9 cellular contexts compared by ENCODE assay signal in genomic region chr13:74325106-74325505, GRCh38.
DNase-seq lines count a peak whose midpoint lies in the region; ATAC-seq and TF ChIP-seq lines count a peak whose summit lies in the region.
"Had no signal": no experiment of that assay in that cellular context is flagged by ENCODE, and none has a peak within 500 bp of the region (broad histone marks: within the 10 kb centered on the region; RNA-seq: fewer than 3 reads in every experiment).

No MANE protein-coding gene starts in this region.

- H3K36me3 ChIP-seq in smooth muscle cell (ENCODE audit: low read depth) (no peaks in the 10 kb centered on the region), Karpas-422 (ENCODE audit: insufficient read depth, low read length) (no peaks in the 10 kb centered on the region)
- H3K36me3 ChIP-seq: neutrophil had no signal

- no peak for ATAC-seq in GM19023 (IDR thresholded peaks at IDR 0.05; ENCODE audit: unreplicated experiment)

- H3K27ac ChIP-seq in smooth muscle cell (ENCODE audit: low read depth) (no peak overlapping the region), Karpas-422 (ENCODE audit: low read length) (no peak overlapping the region)
- H3K27ac ChIP-seq: neutrophil had no signal

- H3K9me3 ChIP-seq in smooth muscle cell (replicated peaks; ENCODE audit: low read depth) (no peaks in the 10 kb centered on the region), Karpas-422 (ENCODE audit: low read length) (no peaks in the 10 kb centered on the region)
- H3K9me3 ChIP-seq: neutrophil had no signal

- DNase-seq in HT1080 (ENCODE audit: low read depth) (peak; percentile 39), NCI-H774 (lab: John Stamatoyannopoulos, UW) (peak; percentile 15), fibroblast of the aortic adventitia (ENCODE audit: low read depth) (peak; percentile 82), smooth muscle cell (lab: John Stamatoyannopoulos, UW; ENCODE audit: unreplicated experiment) (no peak), Karpas-422 (no peak), ACHN (no peak)
- DNase-seq in activated CD4-positive, alpha-beta T cell treated with anti-CD3 and anti-CD28 coated beads, Interleukin-2, amount 50 U/mL, for 4 hours: no peak

- H3K9ac ChIP-seq in smooth muscle cell (ENCODE audit: low read depth): no peak overlapping the region
- H3K9ac ChIP-seq in Karpas-422 (ENCODE audit: low read length): no peak overlapping the region

- peak overlapping the region; percentile 77 for H3K4me2 ChIP-seq in smooth muscle cell
- no peak overlapping the region for H3K4me2 ChIP-seq in Karpas-422 (ENCODE audit: low read depth, low read length, poor library complexity, severe bottlenecking)

- in situ Hi-C loops in ACHN (cut with HindIII; ENCODE audit: low pct_ligation_motif_present, low pct_unique_long_range_greater_than_20kb, low sequenced_read_pairs): no loop called here

- WGBS in smooth muscle cell (ENCODE audit: low lambda C conversion rate): 12% methylated on average over 3 of the region's 3 CpGs

- TF ChIP-seq CTCF in fibroblast of the aortic adventitia (IDR thresholded peaks at IDR 0.05; ENCODE audit: insufficient read depth, low read length) (no peak), smooth muscle cell (IDR thresholded peaks at IDR 0.05; ENCODE audit: borderline replicate concordance, insufficient read depth, poor library complexity, severe bottlenecking) (no peak)

- no peaks in the 10 kb centered on the region for H3K9me2 ChIP-seq in Karpas-422 (replicated peaks; ENCODE audit: insufficient read depth, low read length)

- no peaks in the 10 kb centered on the region for H4K20me1 ChIP-seq in smooth muscle cell (ENCODE audit: low read depth)
- no peaks in the 10 kb centered on the region for H4K20me1 ChIP-seq in Karpas-422 (ENCODE audit: insufficient read depth, low read depth, low read length)

- no peaks in the 10 kb centered on the region for H3F3A ChIP-seq in smooth muscle cell (ENCODE audit: low read depth)

- H3K4me1 ChIP-seq in smooth muscle cell (ENCODE audit: low read depth): no peaks in the 10 kb centered on the region
- no peaks in the 10 kb centered on the region for H3K4me1 ChIP-seq in Karpas-422 (ENCODE audit: low read length)

- H2AFZ ChIP-seq in smooth muscle cell (ENCODE audit: low read depth) (peak overlapping the region; percentile 23), Karpas-422 (ENCODE audit: low read length) (no peak overlapping the region)

- H3K4me3 ChIP-seq in fibroblast of the aortic adventitia (ENCODE audit: low read depth, low read length): no peak overlapping the region
- peak overlapping the region; percentile 11 for H3K4me3 ChIP-seq in smooth muscle cell
- H3K4me3 ChIP-seq in Karpas-422 (ENCODE audit: low read length): no peak overlapping the region

- H3K79me2 ChIP-seq in smooth muscle cell (ENCODE audit: low read depth) (no peaks in the 10 kb centered on the region), Karpas-422 (ENCODE audit: low read length) (no peaks in the 10 kb centered on the region)

- H3K27me3 ChIP-seq in smooth muscle cell (ENCODE audit: low read depth) (peaks cover 4% of the 10 kb centered on the region), Karpas-422 (ENCODE audit: low read length) (peaks cover 2% of the 10 kb centered on the region; the same call in 1 of the 2 replicates)
- H3K27me3 ChIP-seq: neutrophil had no signal

Comparison
In these comparisons a context has a peak if more than half of its experiments do, and no peak if none do; other contexts are left out.
1. DNase-seq: peak in HT1080 (single experiment), NCI-H774 (single experiment) and fibroblast of the aortic adventitia (single experiment); none in smooth muscle cell (single experiment), activated CD4-positive, alpha-beta T cell treated with anti-CD3 and anti-CD28 coated beads, Interleukin-2, amount 50 U/mL, for 4 hours (0 of 2), Karpas-422 (single experiment) and ACHN (single experiment).